18 cellular contexts compared by ENCODE assay signal in genomic region chr1:51417496-51418383, GRCh38.
DNase-seq lines count a peak whose midpoint lies in the region; ATAC-seq and TF ChIP-seq lines count a peak whose summit lies in the region.
"Had no signal": no experiment of that assay in that cellular context is flagged by ENCODE, and none has a peak within 500 bp of the region (broad histone marks: within the 10 kb centered on the region; RNA-seq: fewer than 3 reads in every experiment).

No MANE protein-coding gene starts in this region.

- TF ChIP-seq CTCF in HFFc6 (IDR thresholded peaks at IDR 0.05): no peak
- TF ChIP-seq CTCF in coronary artery (IDR thresholded peaks at IDR 0.05): no peak
- no peak for TF ChIP-seq CTCF in stomach (IDR thresholded peaks at IDR 0.05)
- TF ChIP-seq CTCF in mucosa of descending colon (IDR thresholded peaks at IDR 0.05): no peak

- H2AK5ac ChIP-seq in neuronal stem cell (ENCODE audit: low read depth, low read length): no peak overlapping the region

- peaks cover 0 to 8% (median 0%) of the 10 kb centered on the region in 8 donors for H3K9me3 Mint-ChIP-seq in CD4-positive, alpha-beta memory T cell
- H3K9me3 Mint-ChIP-seq in HFFc6: no peaks in the 10 kb centered on the region
- H3K9me3 Mint-ChIP-seq: immature natural killer cell had no signal

- TF ChIP-seq POLR2A in stomach (IDR thresholded peaks at IDR 0.05): no peak

- H3K4me1 Mint-ChIP-seq in CD4-positive, alpha-beta memory T cell: peaks cover 4 to 19% (median 12%) of the 10 kb centered on the region in 4 donors
- peaks cover 44% of the 10 kb centered on the region for H3K4me1 Mint-ChIP-seq in HFFc6 (ENCODE audit: low read depth)

- ATAC-seq in mucosa of descending colon: no peak
- ATAC-seq: foreskin keratinocyte had no signal

- no peaks in the 10 kb centered on the region for H3K36me3 ChIP-seq in CD4-positive, alpha-beta memory T cell (ENCODE audit: insufficient read depth, low read length)
- H3K36me3 ChIP-seq in neuronal stem cell (replicated peaks in 1 of 2; ENCODE audit: control insufficient read depth in 2 of 2, insufficient read depth in 2 of 2, low read length in 2 of 2) (peaks cover 0 to 2% of the 10 kb centered on the region in 2 donors), stomach (peaks cover 0 to 34% (median 17%) of the 10 kb centered on the region in 4 donors), mucosa of descending colon (ENCODE audit: low read depth) (no peaks in the 10 kb centered on the region)

- peaks cover 47 to 56% of the 10 kb centered on the region in 2 donors for H3K36me3 Mint-ChIP-seq in CD4-positive, alpha-beta memory T cell
- peaks cover 10% of the 10 kb centered on the region for H3K36me3 Mint-ChIP-seq in HFFc6 (ENCODE audit: low read depth)

- no peak for TF ChIP-seq EP300 in stomach (IDR thresholded peaks at IDR 0.05)

- no peak overlapping the region for H3K27ac ChIP-seq in CD4-positive, alpha-beta memory T cell (ENCODE audit: low read depth, low read length)
- H3K27ac ChIP-seq in coronary artery (peak overlapping the region; percentile 63 to 73), neuronal stem cell (replicated peaks; ENCODE audit: low read length) (no peak overlapping the region), stomach (no peak overlapping the region)
- H3K27ac ChIP-seq: foreskin keratinocyte, KMS-11, parathyroid adenoma had no signal

- H2BK120ac ChIP-seq in neuronal stem cell (ENCODE audit: low read depth, low read length): no peak overlapping the region

- H2BK5ac ChIP-seq in neuronal stem cell (ENCODE audit: low read length): no peak overlapping the region

- CTCF ChIA-PET in CD4-positive, alpha-beta memory T cell (lab: Charles Lee; ENCODE audit: partially characterized antibody): no interaction called here

- no peak for DNase-seq in CD4-positive, alpha-beta memory T cell
- DNase-seq in HFFc6 (peak; percentile 20), coronary artery (ENCODE audit: low spot score) (no peak), neuronal stem cell (ENCODE audit: low spot score) (no peak), stomach (no peak), DMS114 treated with DMSO at 0.1 percent for 48 hours (lab: John Stamatoyannopoulos, UW; ENCODE audit: unreplicated experiment) (no peak), mucosa of descending colon (no peak)
- DNase-seq in activated CD4-positive, alpha-beta T cell treated with anti-CD3 and anti-CD28 coated beads, Interleukin-2, amount 50 U/mL, for 1 hour: no peak
- DNase-seq: activated CD4-positive, alpha-beta T cell treated with anti-CD3 and anti-CD28 coated beads for 1 hour; activated T-cell treated with anti-CD3 and anti-CD28 coated beads for 4 hours; DMS79; dorsolateral prefrontal cortex; foreskin keratinocyte; immature natural killer cell; NCI-H187 treated with DMSO at 0.1 percent for 48 hours; T-helper 2 cell had no signal

- H3K27ac Mint-ChIP-seq in CD4-positive, alpha-beta memory T cell: peak overlapping the region in 4 of 7 donors; percentile 2 to 20 (median 18)
- H3K27ac Mint-ChIP-seq in HFFc6: peak overlapping the region; percentile 24

- WGBS in neuronal stem cell (ENCODE audit: extremely low coverage in 2 of 2, insufficient read length in 2 of 2, insufficient replicate concordance in 1 of 2), 2 donors: no CpG with 5 or more reads among the region's 5 CpGs
- WGBS in stomach, 5 donors: 85 to 91% (median 89%) methylated on average over 5 of the region's 5 CpGs

- H2AFZ ChIP-seq in neuronal stem cell (ENCODE audit: low read length): no peak overlapping the region
- H2AFZ ChIP-seq: parathyroid adenoma had no signal

- no peaks in the 10 kb centered on the region for H3K4me1 ChIP-seq in CD4-positive, alpha-beta memory T cell (ENCODE audit: insufficient read depth, low read length)
- H3K4me1 ChIP-seq in neuronal stem cell (ENCODE audit: control insufficient read depth in 2 of 2, insufficient read depth in 1 of 2, low read depth in 1 of 2, low read length in 2 of 2) (peaks cover 0 to 8% of the 10 kb centered on the region in 2 donors), stomach (peaks cover 0 to 12% (median 2%) of the 10 kb centered on the region in 4 donors), mucosa of descending colon (ENCODE audit: low read depth) (no peaks in the 10 kb centered on the region)
- H3K4me1 ChIP-seq: foreskin keratinocyte, parathyroid adenoma had no signal

- no peaks in the 10 kb centered on the region for H3K9me3 ChIP-seq in CD4-positive, alpha-beta memory T cell (ENCODE audit: control insufficient read depth in 1 of 2, low read length in 2 of 2)
- no peaks in the 10 kb centered on the region for H3K9me3 ChIP-seq in neuronal stem cell (replicated peaks in 1 of 2; ENCODE audit: control insufficient read depth in 2 of 2, insufficient read depth in 1 of 2, low read depth in 1 of 2, low read length in 2 of 2)
- no peaks in the 10 kb centered on the region for H3K9me3 ChIP-seq in stomach
- H3K9me3 ChIP-seq in mucosa of descending colon: no peaks in the 10 kb centered on the region

- intact Hi-C loops in CD4-positive, alpha-beta memory T cell (cut with micrococcal nuclease): no loop called here
- intact Hi-C loops in stomach (cut with DNase I; ENCODE audit: low total_unique reads) (no loop called here), mucosa of descending colon (cut with DNase I, micrococcal nuclease) (no loop called here)

- H2BK15ac ChIP-seq in neuronal stem cell (ENCODE audit: low read length): no peak overlapping the region

- no peak overlapping the region for H3K4me3 ChIP-seq in CD4-positive, alpha-beta memory T cell (ENCODE audit: low read length in 2 of 2)
- H3K4me3 ChIP-seq in coronary artery (peak overlapping the region; percentile 10), neuronal stem cell (ENCODE audit: low read length in 2 of 2) (no peak overlapping the region), stomach (no peak overlapping the region), mucosa of descending colon (no peak overlapping the region)

- no peak overlapping the region for H3K14ac ChIP-seq in neuronal stem cell (ENCODE audit: low read length)

- no peak overlapping the region for H3K9ac ChIP-seq in neuronal stem cell (ENCODE audit: low read depth, low read length, poor library complexity)
- H3K9ac ChIP-seq: KMS-11, parathyroid adenoma had no signal

- no peak overlapping the region for H3K4me3 Mint-ChIP-seq in CD4-positive, alpha-beta memory T cell
- no peak overlapping the region for H3K4me3 Mint-ChIP-seq in HFFc6
- H3K4me3 Mint-ChIP-seq: immature natural killer cell had no signal

- no peaks in the 10 kb centered on the region for H3K27me3 ChIP-seq in CD4-positive, alpha-beta memory T cell (ENCODE audit: insufficient read depth, low read length)
- no peaks in the 10 kb centered on the region for H3K27me3 ChIP-seq in neuronal stem cell (ENCODE audit: control insufficient read depth in 3 of 3, insufficient read depth in 3 of 3, low read depth in 1 of 3, low read length in 3 of 3)
- H3K27me3 ChIP-seq in stomach: no peaks in the 10 kb centered on the region
- H3K27me3 ChIP-seq: dorsolateral prefrontal cortex, foreskin keratinocyte had no signal

- H3K4me2 ChIP-seq in neuronal stem cell (ENCODE audit: insufficient read depth, low read length, poor library complexity, severe bottlenecking): no peak overlapping the region
- H3K4me2 ChIP-seq: KMS-11 had no signal

- no peak overlapping the region for H4K8ac ChIP-seq in neuronal stem cell (ENCODE audit: low read depth, low read length)

- no peak overlapping the region for H4K91ac ChIP-seq in neuronal stem cell (ENCODE audit: low read depth, low read length, poor library complexity)

- H3K23ac ChIP-seq in neuronal stem cell (ENCODE audit: low read depth, low read length, poor library complexity): no peak overlapping the region

- H3K18ac ChIP-seq in neuronal stem cell (ENCODE audit: low read length): no peak overlapping the region

- H3K79me1 ChIP-seq in neuronal stem cell (ENCODE audit: low read depth, low read length): no peaks in the 10 kb centered on the region

- H3K27me3 Mint-ChIP-seq in CD4-positive, alpha-beta memory T cell: no peaks in the 10 kb centered on the region
- H3K27me3 Mint-ChIP-seq in HFFc6 (ENCODE audit: insufficient read depth): no peaks in the 10 kb centered on the region

- H2BK12ac ChIP-seq in neuronal stem cell (ENCODE audit: low read length): no peak overlapping the region

- peak overlapping the region; percentile 66 for H3K4ac ChIP-seq in neuronal stem cell (ENCODE audit: low read length)

- POLR2A ChIA-PET in CD4-positive, alpha-beta memory T cell (lab: Charles Lee; ENCODE audit: partially characterized antibody): no interaction called here

Comparison
In these comparisons a context has a peak if more than half of its experiments do, and no peak if none do; other contexts are left out.
1. H3K27ac ChIP-seq: peak in coronary artery (2 of 2); none in CD4-positive, alpha-beta memory T cell (single experiment), neuronal stem cell (single experiment) and stomach (0 of 5).